8 cellular contexts compared by ENCODE assay signal in genomic region chr11:130631119-130631518, GRCh38.
DNase-seq lines count a peak whose midpoint lies in the region; ATAC-seq and TF ChIP-seq lines count a peak whose summit lies in the region.
"Had no signal": no experiment of that assay in that cellular context is flagged by ENCODE, and none has a peak within 500 bp of the region (broad histone marks: within the 10 kb centered on the region; RNA-seq: fewer than 3 reads in every experiment).

No MANE protein-coding gene starts in this region.

- peaks cover 0 to 21% (median 11%) of the 10 kb centered on the region in 4 donors for H3K4me1 ChIP-seq in sigmoid colon

- intact Hi-C loops in sigmoid colon (cut with DNase I), result no loop called here

- H3K36me3 ChIP-seq in kidney epithelial cell (ENCODE audit: control insufficient read depth, insufficient read depth, low read length) (no peaks in the 10 kb centered on the region), sigmoid colon (no peaks in the 10 kb centered on the region)

- no peak overlapping the region for H3K4me3 Mint-ChIP-seq in activated naive CD8-positive, alpha-beta T cell treated with anti-CD3 and anti-CD28 coated beads for 36 hours
- H3K4me3 Mint-ChIP-seq: activated naive CD8-positive, alpha-beta T cell treated with anti-CD3 and anti-CD28 coated beads, Interleukin-2, amount 10 ng/mL, durations not matched to agents 7 days and 5 days had no signal

- H3K27ac Mint-ChIP-seq in activated naive CD8-positive, alpha-beta T cell treated with anti-CD3 and anti-CD28 coated beads for 36 hours, result no peak overlapping the region
- H3K27ac Mint-ChIP-seq: activated naive CD8-positive, alpha-beta T cell treated with anti-CD3 and anti-CD28 coated beads, Interleukin-2, amount 10 ng/mL, durations not matched to agents 7 days and 5 days had no signal

- no peaks in the 10 kb centered on the region for H3K4me1 Mint-ChIP-seq in activated naive CD8-positive, alpha-beta T cell treated with anti-CD3 and anti-CD28 coated beads for 36 hours
- H3K4me1 Mint-ChIP-seq: activated naive CD8-positive, alpha-beta T cell treated with anti-CD3 and anti-CD28 coated beads, Interleukin-2, amount 10 ng/mL, durations not matched to agents 7 days and 5 days had no signal

- no peak for ATAC-seq in HG03025 (IDR thresholded peaks at IDR 0.05; ENCODE audit: low FRiP score, unreplicated experiment)

- DNase-seq in GM03348 (ENCODE audit: low spot score) (peak; percentile 85), LHCN-M2 (ENCODE audit: low read depth) (peak; percentile 96), kidney epithelial cell (ENCODE audit: low read depth) (peak; percentile 95), NCI-H1092 treated with DMSO at 0.1 percent for 48 hours (lab: John Stamatoyannopoulos, UW) (no peak), sigmoid colon (no peak)
- DNase-seq in activated naive CD8-positive, alpha-beta T cell treated with anti-CD3 and anti-CD28 coated beads for 36 hours, result peak; percentile 4
- DNase-seq: activated naive CD8-positive, alpha-beta T cell treated with anti-CD3 and anti-CD28 coated beads, Interleukin-2, amount 10 ng/mL, durations not matched to agents 7 days and 5 days had no signal

- H3K9me3 Mint-ChIP-seq in activated naive CD8-positive, alpha-beta T cell treated with anti-CD3 and anti-CD28 coated beads for 36 hours, result no peaks in the 10 kb centered on the region
- H3K9me3 Mint-ChIP-seq: activated naive CD8-positive, alpha-beta T cell treated with anti-CD3 and anti-CD28 coated beads, Interleukin-2, amount 10 ng/mL, durations not matched to agents 7 days and 5 days had no signal

- H3K27ac ChIP-seq in sigmoid colon, result no peak overlapping the region

- no peaks in the 10 kb centered on the region for H3K36me3 Mint-ChIP-seq in activated naive CD8-positive, alpha-beta T cell treated with anti-CD3 and anti-CD28 coated beads for 36 hours
- H3K36me3 Mint-ChIP-seq: activated naive CD8-positive, alpha-beta T cell treated with anti-CD3 and anti-CD28 coated beads, Interleukin-2, amount 10 ng/mL, durations not matched to agents 7 days and 5 days had no signal

- H3K27me3 ChIP-seq in kidney epithelial cell (ENCODE audit: control insufficient read depth, insufficient read depth, low read length) (no peaks in the 10 kb centered on the region), sigmoid colon (no peaks in the 10 kb centered on the region)

- H3K9me3 ChIP-seq in sigmoid colon, result no peaks in the 10 kb centered on the region

- H3K27me3 Mint-ChIP-seq in activated naive CD8-positive, alpha-beta T cell treated with anti-CD3 and anti-CD28 coated beads for 36 hours, result peaks cover 10% of the 10 kb centered on the region

- no peak for TF ChIP-seq POLR2A in sigmoid colon (IDR thresholded peaks at IDR 0.05)

- TF ChIP-seq CTCF in kidney epithelial cell (IDR thresholded peaks at IDR 0.05; ENCODE audit: insufficient read depth, low read length, poor library complexity, severe bottlenecking) (no peak), sigmoid colon (IDR thresholded peaks at IDR 0.05) (no peak)

- TF ChIP-seq EP300 in sigmoid colon (IDR thresholded peaks at IDR 0.05), result no peak

- H3K4me3 ChIP-seq in kidney epithelial cell (ENCODE audit: low read depth, low read length) (no peak overlapping the region), sigmoid colon (no peak overlapping the region)

- WGBS in sigmoid colon, 2 donors, result 92 to 96% methylated on average over 3 of the region's 3 CpGs

Comparison
In these comparisons a context has a peak if more than half of its experiments do, and no peak if none do; other contexts are left out.
1. DNase-seq: peak in GM03348 (single experiment), LHCN-M2 (single experiment), activated naive CD8-positive, alpha-beta T cell treated with anti-CD3 and anti-CD28 coated beads for 36 hours (single experiment) and kidney epithelial cell (single experiment); none in NCI-H1092 treated with DMSO at 0.1 percent for 48 hours (single experiment) and sigmoid colon (single experiment).